Comparison of ENCODE assay signal across 8 cellular contexts in genomic region chr14:99602788-99603415, GRCh38. TPM values are rescaled to one million over a fixed set of nuclear protein-coding genes. Genes with fewer than 3 reads are reported as not detected.
DNase-seq lines count a peak whose midpoint lies in the region; ATAC-seq and TF ChIP-seq lines count a peak whose summit lies in the region.

No MANE protein-coding gene starts in this region.

- H3K27ac Mint-ChIP-seq in stimulated activated naive CD8-positive, alpha-beta T cell treated with anti-CD3 and anti-CD28 coated beads, Interleukin-15, Interleukin-2, amounts not matched to agents 100 ng/mL and 50 ng/mL, for 24 hours = no peak overlapping the region

- no peak for TF ChIP-seq POLR2A in vagina (IDR thresholded peaks at IDR 0.05)

- peak overlapping the region; percentile 40 for H3K9ac ChIP-seq in mucosa of stomach (ENCODE audit: low read length)

- H3K4me1 ChIP-seq in mucosa of stomach (ENCODE audit: control insufficient read depth, insufficient read depth, low read length) = peaks cover 62% of the 10 kb centered on the region
- H3K4me1 ChIP-seq in vagina = peaks cover 57% of the 10 kb centered on the region

- no peak for DNase-seq in stimulated activated naive CD8-positive, alpha-beta T cell treated with anti-CD3 and anti-CD28 coated beads, Interleukin-15, Interleukin-2, amounts not matched to agents 100 U/mL and 50 U/mL, for 24 hours
- no peak for DNase-seq in cardiac fibroblast (ENCODE audit: low read depth in 2 of 2)
- DNase-seq in vagina (ENCODE audit: extremely low spot score in 2 of 2) = no peak
- no peak for DNase-seq in stimulated activated CD4-positive, alpha-beta T cell treated with anti-CD3 and anti-CD28 coated beads, Interleukin-12 subunit alpha, Interleukin-12 subunit beta, amount 100 ng/mL, for 4 hours

- H3K4me3 Mint-ChIP-seq in stimulated activated naive CD8-positive, alpha-beta T cell treated with anti-CD3 and anti-CD28 coated beads, Interleukin-15, Interleukin-2, amounts not matched to agents 100 ng/mL and 50 ng/mL, for 24 hours = peak overlapping the region; percentile 50

- H3K27me3 ChIP-seq in mucosa of stomach (ENCODE audit: control insufficient read depth, insufficient read depth, low read length) (no peaks in the 10 kb centered on the region), vagina (no peaks in the 10 kb centered on the region)

- no peaks in the 10 kb centered on the region for H3K9me3 Mint-ChIP-seq in stimulated activated naive CD8-positive, alpha-beta T cell treated with anti-CD3 and anti-CD28 coated beads, Interleukin-15, Interleukin-2, amounts not matched to agents 100 ng/mL and 50 ng/mL, for 24 hours

- peaks cover 22% of the 10 kb centered on the region for H3K4me1 Mint-ChIP-seq in stimulated activated naive CD8-positive, alpha-beta T cell treated with anti-CD3 and anti-CD28 coated beads, Interleukin-15, Interleukin-2, amounts not matched to agents 100 ng/mL and 50 ng/mL, for 24 hours (ENCODE audit: low read depth)

- no peaks in the 10 kb centered on the region for H3K36me3 ChIP-seq in mucosa of stomach (ENCODE audit: control insufficient read depth, insufficient read depth, low read length)
- H3K36me3 ChIP-seq in vagina = no peaks in the 10 kb centered on the region

- H3K36me3 Mint-ChIP-seq in stimulated activated naive CD8-positive, alpha-beta T cell treated with anti-CD3 and anti-CD28 coated beads, Interleukin-15, Interleukin-2, amounts not matched to agents 100 ng/mL and 50 ng/mL, for 24 hours (ENCODE audit: low read depth) = no peaks in the 10 kb centered on the region

- ATAC-seq in stimulated activated naive CD8-positive, alpha-beta T cell treated with anti-CD3 and anti-CD28 coated beads, Interleukin-15, Interleukin-2, amounts not matched to agents 100 U/mL and 50 U/mL, for 24 hours = no peak
- ATAC-seq in GM18870 (IDR thresholded peaks at IDR 0.05; ENCODE audit: unreplicated experiment) (no peak), HG02798 (IDR thresholded peaks at IDR 0.05; ENCODE audit: poor library complexity, unreplicated experiment) (no peak)

- intact Hi-C loops in vagina (cut with DNase I) = loop anchor here (5.0 kb wide), 1 partner anchor 41 kb away; no protein-coding TSS in a partner anchor

- H3K27ac ChIP-seq in vagina = no peak overlapping the region

- peak overlapping the region; percentile 10 to 22 for H3K4me3 ChIP-seq in cardiac fibroblast (replicated peaks in 1 of 2; ENCODE audit: low read depth in 2 of 2, low read length in 2 of 2)
- H3K4me3 ChIP-seq in mucosa of stomach (ENCODE audit: low read length) = peak overlapping the region; percentile 39
- H3K4me3 ChIP-seq in vagina = peak overlapping the region; percentile 52 to 83

- H3K27me3 Mint-ChIP-seq in stimulated activated naive CD8-positive, alpha-beta T cell treated with anti-CD3 and anti-CD28 coated beads, Interleukin-15, Interleukin-2, amounts not matched to agents 100 ng/mL and 50 ng/mL, for 24 hours = peaks cover 5% of the 10 kb centered on the region

- H3K9me3 ChIP-seq in mucosa of stomach (ENCODE audit: control insufficient read depth, low read length) (no peaks in the 10 kb centered on the region), vagina (no peaks in the 10 kb centered on the region)

- TF ChIP-seq CTCF in cardiac fibroblast (IDR thresholded peaks at IDR 0.05; ENCODE audit: low read depth, low read length) (no peak), vagina (IDR thresholded peaks at IDR 0.05) (no peak)

RNA-seq across cellular contexts. Expression of gene CCDC85C, which starts 1.1 kb away (rescaled TPM):
- total RNA-seq in vagina = 6.9 TPM

RNA-seq across cellular contexts. Expression of gene HHIPL1, which starts 42.0 kb away (rescaled TPM):
- 5.9 TPM for total RNA-seq in vagina

Comparison
In these comparisons a context has a peak if more than half of its experiments do, and no peak if none do; other contexts are left out.
1. H3K4me3 ChIP-seq: peak in every context shown above with its lines; median percentile 68 in vagina; 39 in mucosa of stomach; 16 in cardiac fibroblast.